8 cellular contexts compared by ENCODE assay signal in the genomic region with DNA sequence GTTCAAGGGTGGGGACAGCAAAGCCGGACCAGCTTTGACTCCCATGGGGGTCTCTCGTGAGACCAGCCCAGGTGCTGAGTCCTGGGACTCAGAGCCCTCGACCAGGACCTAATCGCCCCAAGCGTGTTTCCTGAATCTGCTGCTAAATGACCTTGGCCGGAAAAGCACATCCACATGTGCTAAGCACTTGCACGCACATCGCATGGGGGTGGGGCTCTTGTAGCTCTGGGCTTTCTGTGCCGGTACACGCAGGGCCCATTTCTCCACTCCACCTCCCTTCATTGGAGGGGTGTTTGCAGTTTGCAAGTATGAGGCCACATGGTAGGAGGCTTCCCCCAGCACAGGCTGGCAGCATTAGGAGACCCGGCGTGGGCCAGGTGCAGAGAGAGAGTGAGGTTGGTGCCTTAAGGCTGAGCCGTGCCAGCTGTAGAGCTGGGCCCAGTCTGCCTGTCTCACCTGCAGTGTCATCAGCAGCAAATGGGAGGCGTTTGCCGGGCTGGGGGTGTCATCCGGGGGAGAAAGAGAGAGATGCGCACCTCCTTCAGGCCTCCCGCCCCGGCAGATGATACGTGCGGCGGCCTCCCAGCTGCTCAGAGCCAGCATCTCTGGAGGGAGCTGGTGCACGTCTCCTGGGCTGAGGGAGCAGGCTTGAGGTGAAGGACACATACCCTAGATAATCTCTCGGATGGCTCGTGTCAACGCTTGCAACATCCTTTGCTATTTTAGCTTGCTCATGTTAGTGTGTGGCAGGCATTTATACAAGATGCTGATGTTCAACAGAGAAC. TPM values are rescaled to one million over a fixed set of nuclear protein-coding genes. Genes with fewer than 3 reads are reported as not detected.
A peak's percentile ranks its signal among the peaks of the same experiment; 100 is the strongest.
DNase-seq lines count a peak whose midpoint lies in the region; ATAC-seq lines count a peak whose summit lies in the region.

No MANE protein-coding gene starts in this region.

- ATAC-seq in HG02884 (IDR thresholded peaks at IDR 0.05; ENCODE audit: unreplicated experiment) = peak; percentile 47
- ATAC-seq in GM21786 (IDR thresholded peaks at IDR 0.05; ENCODE audit: unreplicated experiment) = no peak

- H3K27me3 ChIP-seq in CD8-positive, alpha-beta memory T cell (ENCODE audit: insufficient read depth, low read length, poor library complexity, severe bottlenecking) = no peaks in the 10 kb centered on the region
- no peaks in the 10 kb centered on the region for H3K27me3 ChIP-seq in esophagus (ENCODE audit: control insufficient read depth in 1 of 2, insufficient read depth in 2 of 2, low read length in 2 of 2)

- intact Hi-C loops in activated CD4-positive, alpha-beta T cell treated with anti-CD3 and anti-CD28 coated beads, Interleukin-2, amount 10 ng/mL, durations not matched to agents 24 days and 14 days (cut with micrococcal nuclease) = loop anchor here (1.0 kb wide), 2 partner anchors 13 to 107 kb away; no protein-coding TSS in a partner anchor

- H3K4me3 Mint-ChIP-seq in CD8-positive, alpha-beta memory T cell = peak overlapping the region; percentile 75 to 91 (median 87)
- H3K4me3 Mint-ChIP-seq in activated CD4-positive, alpha-beta T cell treated with anti-CD3 and anti-CD28 coated beads, Interleukin-2, amount 10 ng/mL, durations not matched to agents 24 days and 14 days = peak overlapping the region; percentile 87

- no peaks in the 10 kb centered on the region for H3K36me3 ChIP-seq in CD8-positive, alpha-beta memory T cell (ENCODE audit: insufficient read depth, low read length)
- H3K36me3 ChIP-seq in esophagus (ENCODE audit: control insufficient read depth in 2 of 2, insufficient read depth in 2 of 2, low read length in 1 of 2) = peaks cover 0 to 4% of the 10 kb centered on the region in 2 donors

- H3K9me3 ChIP-seq in CD8-positive, alpha-beta memory T cell (ENCODE audit: low read length) = no peaks in the 10 kb centered on the region
- no peaks in the 10 kb centered on the region for H3K9me3 ChIP-seq in esophagus (ENCODE audit: control insufficient read depth in 2 of 2, insufficient read depth in 1 of 2, low read depth in 1 of 2, low read length in 1 of 2)

- peaks cover 51 to 80% (median 74%) of the 10 kb centered on the region in 3 donors for H3K4me1 Mint-ChIP-seq in CD8-positive, alpha-beta memory T cell
- peaks cover 41% of the 10 kb centered on the region for H3K4me1 Mint-ChIP-seq in activated CD4-positive, alpha-beta T cell treated with anti-CD3 and anti-CD28 coated beads, Interleukin-2, amount 10 ng/mL, durations not matched to agents 24 days and 14 days

- H3K27me3 Mint-ChIP-seq in CD8-positive, alpha-beta memory T cell = peaks cover 0 to 2% of the 10 kb centered on the region in 2 donors
- H3K27me3 Mint-ChIP-seq in activated CD4-positive, alpha-beta T cell treated with anti-CD3 and anti-CD28 coated beads, Interleukin-2, amount 10 ng/mL, durations not matched to agents 24 days and 14 days = no peaks in the 10 kb centered on the region

- peaks cover 68% of the 10 kb centered on the region for H3K4me1 ChIP-seq in CD8-positive, alpha-beta memory T cell (ENCODE audit: insufficient read depth, low read length)
- peaks cover 0 to 6% of the 10 kb centered on the region in 2 donors for H3K4me1 ChIP-seq in esophagus (ENCODE audit: control insufficient read depth in 2 of 2, insufficient read depth in 2 of 2, low read length in 1 of 2)

- CTCF ChIA-PET in CD8-positive, alpha-beta memory T cell (lab: Charles Lee) = interaction anchor here (0.7 to 2.7 kb wide), 15 partner anchors 13 to 115 kb away, joined by 3 to 10 read pairs (median 5); no protein-coding TSS in a partner anchor

- DNase-seq in CD8-positive, alpha-beta memory T cell = peak; percentile 23 to 86 (median 63)
- DNase-seq in activated CD4-positive, alpha-beta T cell treated with anti-CD3 and anti-CD28 coated beads, Interleukin-2, amount 10 ng/mL, durations not matched to agents 24 days and 14 days = peak; percentile 78
- peak; percentile 22 to 68 for DNase-seq in stimulated activated CD4-positive, alpha-beta T cell treated with anti-CD3 and anti-CD28 coated beads, Interleukin-4, amount 100 ng/mL, for 4 hours
- DNase-seq in SHP77 (lab: John Stamatoyannopoulos, UW) (no peak), kidney tubule cell (ENCODE audit: low spot score) (no peak)

- H3K27ac ChIP-seq in CD8-positive, alpha-beta memory T cell (ENCODE audit: low read depth, low read length) = peak overlapping the region; percentile 68
- peak overlapping the region; percentile 42 to 83 for H3K27ac ChIP-seq in esophagus (ENCODE audit: low read depth in 2 of 2, low read length in 1 of 2)

- H3K9me3 Mint-ChIP-seq in CD8-positive, alpha-beta memory T cell = no peaks in the 10 kb centered on the region
- H3K9me3 Mint-ChIP-seq in activated CD4-positive, alpha-beta T cell treated with anti-CD3 and anti-CD28 coated beads, Interleukin-2, amount 10 ng/mL, durations not matched to agents 24 days and 14 days = no peaks in the 10 kb centered on the region

- POLR2A ChIA-PET in CD8-positive, alpha-beta memory T cell (lab: Charles Lee) = interaction anchor here (0.8 to 3.4 kb wide), 9 partner anchors 8 to 108 kb away, joined by 3 to 35 read pairs (median 4); no protein-coding TSS in a partner anchor

- H3K4me3 ChIP-seq in CD8-positive, alpha-beta memory T cell (ENCODE audit: low read length) = peak overlapping the region; percentile 56
- no peak overlapping the region for H3K4me3 ChIP-seq in esophagus (ENCODE audit: low read depth in 1 of 2, low read length in 2 of 2)

- WGBS in esophagus, 2 donors = 63 to 71% methylated on average over 26 of the region's 26 CpGs

- peaks cover 0 to 11% (median 6%) of the 10 kb centered on the region in 3 donors for H3K36me3 Mint-ChIP-seq in CD8-positive, alpha-beta memory T cell
- H3K36me3 Mint-ChIP-seq in activated CD4-positive, alpha-beta T cell treated with anti-CD3 and anti-CD28 coated beads, Interleukin-2, amount 10 ng/mL, durations not matched to agents 24 days and 14 days (ENCODE audit: low read depth) = peaks cover 18% of the 10 kb centered on the region

- peak overlapping the region; percentile 96 to 100 (median 98) for H3K27ac Mint-ChIP-seq in CD8-positive, alpha-beta memory T cell
- peak overlapping the region; percentile 99 for H3K27ac Mint-ChIP-seq in activated CD4-positive, alpha-beta T cell treated with anti-CD3 and anti-CD28 coated beads, Interleukin-2, amount 10 ng/mL, durations not matched to agents 24 days and 14 days

RNA-seq across cellular contexts. Expression of gene CLCN4, which starts 45.2 kb away (rescaled TPM):
- under 1 TPM; 0.04 to 0.20 TPM for total RNA-seq in CD8-positive, alpha-beta memory T cell
- polyA plus RNA-seq in CD8-positive, alpha-beta memory T cell = not detected
- not detected in 2 replicates for total RNA-seq in activated CD4-positive, alpha-beta T cell treated with anti-CD3 and anti-CD28 coated beads, Interleukin-2, amount 10 ng/mL, durations not matched to agents 24 days and 14 days
- under 1 TPM; 0.06 to 0.16 TPM for polyA plus RNA-seq in esophagus

Comparison
In these comparisons a context has a peak if more than half of its experiments do, and no peak if none do; other contexts are left out.
1. DNase-seq: peak in CD8-positive, alpha-beta memory T cell (5 of 5), activated CD4-positive, alpha-beta T cell treated with anti-CD3 and anti-CD28 coated beads, Interleukin-2, amount 10 ng/mL, durations not matched to agents 24 days and 14 days (single experiment) and stimulated activated CD4-positive, alpha-beta T cell treated with anti-CD3 and anti-CD28 coated beads, Interleukin-4, amount 100 ng/mL, for 4 hours (2 of 2); none in SHP77 (0 of 2) and kidney tubule cell (single experiment).